9 cellular contexts compared by ENCODE assay signal in genomic region chr7:134327896-134328295, GRCh38. TPM values are rescaled to one million over a fixed set of nuclear protein-coding genes. Genes with fewer than 3 reads are reported as not detected.
DNase-seq lines count a peak whose midpoint lies in the region; ATAC-seq and TF ChIP-seq lines count a peak whose summit lies in the region.
"Had no signal": no experiment of that assay in that cellular context is flagged by ENCODE, and none has a peak within 500 bp of the region (broad histone marks: within the 10 kb centered on the region; RNA-seq: fewer than 3 reads in every experiment).

No MANE protein-coding gene starts in this region.

- no peaks in the 10 kb centered on the region for H3K4me1 ChIP-seq in fibroblast of lung (ENCODE audit: control insufficient read depth, extremely low read depth, insufficient read depth, low read length)

- no peak overlapping the region for H3K4me2 ChIP-seq in fibroblast of lung (ENCODE audit: extremely low read depth, insufficient read depth, low read length)

- TF ChIP-seq CTCF in GM12865 (IDR thresholded peaks at IDR 0.05; ENCODE audit: insufficient read depth, low read depth, low read length, missing control alignments) (peak; percentile 69), fibroblast of lung (conservative IDR thresholded peaks at IDR 0.05 in 1 of 2, IDR thresholded peaks at IDR 0.05 in 1 of 2; ENCODE audit: low read depth in 1 of 2, low read length in 2 of 2) (peak; percentile 59)
- TF ChIP-seq CTCF in activated CD8-positive, alpha-beta T cell treated with anti-CD3 and anti-CD28 coated beads for 36 hours (IDR thresholded peaks at IDR 0.05), result peak; percentile 48

- no peak overlapping the region for H3K4me3 ChIP-seq in GM12865 (ENCODE audit: low read depth, low read length)
- no peak overlapping the region for H3K4me3 ChIP-seq in fibroblast of lung (replicated peaks in 1 of 4; ENCODE audit: control extremely low read depth in 1 of 4, insufficient read depth in 1 of 4, low read depth in 3 of 4, low read length in 4 of 4)

- H3K27me3 ChIP-seq in fibroblast of lung (ENCODE audit: control insufficient read depth, insufficient read depth, low read length), result no peaks in the 10 kb centered on the region

- H3K4me1 Mint-ChIP-seq in activated CD8-positive, alpha-beta T cell treated with anti-CD3 and anti-CD28 coated beads for 36 hours (ENCODE audit: low read depth), result no peaks in the 10 kb centered on the region

- H3K9me3 ChIP-seq in fibroblast of lung (ENCODE audit: control insufficient read depth, insufficient read depth, low read depth, low read length), result no peaks in the 10 kb centered on the region
- H3K9me3 ChIP-seq: neutrophil had no signal

- no peaks in the 10 kb centered on the region for H3K9me3 Mint-ChIP-seq in activated CD8-positive, alpha-beta T cell treated with anti-CD3 and anti-CD28 coated beads for 36 hours

- no peak overlapping the region for H3K27ac Mint-ChIP-seq in activated CD8-positive, alpha-beta T cell treated with anti-CD3 and anti-CD28 coated beads for 36 hours

- CTCF ChIA-PET in activated CD8-positive, alpha-beta T cell treated with anti-CD3 and anti-CD28 coated beads for 36 hours (lab: Charles Lee), result interaction anchor here (1.0 to 1.4 kb wide), 4 partner anchors 11 to 187 kb away, joined by 3 to 5 read pairs (median 5); partner anchors contain the start of gene SLC35B4

- no peak overlapping the region for H3K4me3 Mint-ChIP-seq in activated CD8-positive, alpha-beta T cell treated with anti-CD3 and anti-CD28 coated beads for 36 hours

- DNase-seq in A172 (ENCODE audit: low spot score) (peak; percentile 29), GM12865 (ENCODE audit: low read depth) (peak; percentile 83), NCI-H69 (lab: John Stamatoyannopoulos, UW) (peak; percentile 85), fibroblast of lung (ENCODE audit: low read depth in 2 of 2) (peak; percentile 35 to 64), renal cortical epithelial cell (ENCODE audit: low read depth) (peak; percentile 48), KG1 (lab: John Stamatoyannopoulos, UW) (no peak)
- peak; percentile 87 for DNase-seq in activated CD8-positive, alpha-beta T cell treated with anti-CD3 and anti-CD28 coated beads for 36 hours

- no peaks in the 10 kb centered on the region for H3K79me2 ChIP-seq in fibroblast of lung (ENCODE audit: control insufficient read depth, insufficient read depth, low read length)

- intact Hi-C loops in activated CD8-positive, alpha-beta T cell treated with anti-CD3 and anti-CD28 coated beads for 36 hours (cut with micrococcal nuclease), result no loop called here

- no peaks in the 10 kb centered on the region for H4K20me1 ChIP-seq in fibroblast of lung (ENCODE audit: control insufficient read depth, extremely low read depth, insufficient read depth, low read length)

- no peak overlapping the region for H3K27ac ChIP-seq in fibroblast of lung (ENCODE audit: insufficient read depth, low read length)
- H3K27ac ChIP-seq: neutrophil had no signal

- H3K36me3 Mint-ChIP-seq in activated CD8-positive, alpha-beta T cell treated with anti-CD3 and anti-CD28 coated beads for 36 hours (ENCODE audit: low read depth), result no peaks in the 10 kb centered on the region

- POLR2A ChIA-PET in activated CD8-positive, alpha-beta T cell treated with anti-CD3 and anti-CD28 coated beads for 36 hours (lab: Charles Lee), result interaction anchor here (0.6 kb wide), 1 partner anchor 320 kb away, joined by 4 read pairs; no protein-coding TSS in a partner anchor

- H3K27me3 Mint-ChIP-seq in activated CD8-positive, alpha-beta T cell treated with anti-CD3 and anti-CD28 coated beads for 36 hours, result peaks cover 9% of the 10 kb centered on the region

- peak; percentile 77 for ATAC-seq in HG02973 (IDR thresholded peaks at IDR 0.05; ENCODE audit: unreplicated experiment)
- peak; percentile 94 for ATAC-seq in activated CD8-positive, alpha-beta T cell treated with anti-CD3 and anti-CD28 coated beads for 36 hours

- H3K36me3 ChIP-seq in fibroblast of lung (ENCODE audit: control insufficient read depth, insufficient read depth, low read length), result no peaks in the 10 kb centered on the region
- H3K36me3 ChIP-seq: neutrophil had no signal

- no peak overlapping the region for H2AFZ ChIP-seq in fibroblast of lung (ENCODE audit: low read length)

- no peak overlapping the region for H3K9ac ChIP-seq in fibroblast of lung (ENCODE audit: insufficient read depth, low read length)

RNA-seq across cellular contexts. Expression of gene SLC35B4, which starts 11.2 kb away (rescaled TPM):
- 19.4 and 20.7 TPM in 2 replicates for total RNA-seq in A172 (2014; rRNA removed; shearing (Covaris generic))
- total RNA-seq in activated CD8-positive, alpha-beta T cell treated with anti-CD3 and anti-CD28 coated beads for 36 hours, result 10 to 100 TPM; 11.7 to 13.7 TPM
- 13.6 and 13.7 TPM in 2 replicates for total RNA-seq in fibroblast of lung
- 20.1 and 23.2 TPM in 2 replicates for polyA plus RNA-seq in fibroblast of lung
- 12.4 and 14.4 TPM in 2 replicates for polyA plus RNA-seq in fibroblast of lung (2012)
- 70.6 and 85.3 TPM in 2 replicates for polyA minus RNA-seq in fibroblast of lung (ENCODE audit: low replicate concordance)
- total RNA-seq in renal cortical epithelial cell, result 11.5 and 12.5 TPM in 2 replicates
